1 cellular context compared by ENCODE assay signal in genomic region chr17:62109378-62109902, GRCh38.
A peak's percentile ranks its signal among the peaks of the same experiment; 100 is the strongest.
TF ChIP-seq lines count a peak whose summit lies in the region.

No MANE protein-coding gene starts in this region.

TF ChIP-seq in HepG2, 621 proteins besides CTCF, POLR2A, EP300 and RAD21 (continued from another document and continues in another):
- TF ChIP-seq, protein P1, sequence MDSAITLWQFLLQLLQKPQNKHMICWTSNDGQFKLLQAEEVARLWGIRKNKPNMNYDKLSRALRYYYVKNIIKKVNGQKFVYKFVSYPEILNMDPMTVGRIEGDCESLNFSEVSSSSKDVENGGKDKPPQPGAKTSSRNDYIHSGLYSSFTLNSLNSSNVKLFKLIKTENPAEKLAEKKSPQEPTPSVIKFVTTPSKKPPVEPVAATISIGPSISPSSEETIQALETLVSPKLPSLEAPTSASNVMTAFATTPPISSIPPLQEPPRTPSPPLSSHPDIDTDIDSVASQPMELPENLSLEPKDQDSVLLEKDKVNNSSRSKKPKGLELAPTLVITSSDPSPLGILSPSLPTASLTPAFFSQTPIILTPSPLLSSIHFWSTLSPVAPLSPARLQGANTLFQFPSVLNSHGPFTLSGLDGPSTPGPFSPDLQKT (CRISPR knock-in tag; IDR thresholded peaks at IDR 0.05; ENCODE audit: borderline replicate concordance), result no peak
- TF ChIP-seq, protein P2, sequence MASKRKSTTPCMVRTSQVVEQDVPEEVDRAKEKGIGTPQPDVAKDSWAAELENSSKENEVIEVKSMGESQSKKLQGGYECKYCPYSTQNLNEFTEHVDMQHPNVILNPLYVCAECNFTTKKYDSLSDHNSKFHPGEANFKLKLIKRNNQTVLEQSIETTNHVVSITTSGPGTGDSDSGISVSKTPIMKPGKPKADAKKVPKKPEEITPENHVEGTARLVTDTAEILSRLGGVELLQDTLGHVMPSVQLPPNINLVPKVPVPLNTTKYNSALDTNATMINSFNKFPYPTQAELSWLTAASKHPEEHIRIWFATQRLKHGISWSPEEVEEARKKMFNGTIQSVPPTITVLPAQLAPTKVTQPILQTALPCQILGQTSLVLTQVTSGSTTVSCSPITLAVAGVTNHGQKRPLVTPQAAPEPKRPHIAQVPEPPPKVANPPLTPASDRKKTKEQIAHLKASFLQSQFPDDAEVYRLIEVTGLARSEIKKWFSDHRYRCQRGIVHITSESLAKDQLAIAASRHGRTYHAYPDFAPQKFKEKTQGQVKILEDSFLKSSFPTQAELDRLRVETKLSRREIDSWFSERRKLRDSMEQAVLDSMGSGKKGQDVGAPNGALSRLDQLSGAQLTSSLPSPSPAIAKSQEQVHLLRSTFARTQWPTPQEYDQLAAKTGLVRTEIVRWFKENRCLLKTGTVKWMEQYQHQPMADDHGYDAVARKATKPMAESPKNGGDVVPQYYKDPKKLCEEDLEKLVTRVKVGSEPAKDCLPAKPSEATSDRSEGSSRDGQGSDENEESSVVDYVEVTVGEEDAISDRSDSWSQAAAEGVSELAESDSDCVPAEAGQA (IDR thresholded peaks at IDR 0.05; ENCODE audit: low read depth), result no peak
- TF ChIP-seq, protein P2 (CRISPR knock-in tag; IDR thresholded peaks at IDR 0.05; ENCODE audit: borderline replicate concordance), result no peak
- TF ChIP-seq ZSCAN9 (CRISPR knock-in tag; IDR thresholded peaks at IDR 0.05; ENCODE audit: borderline replicate concordance) (peak; percentile 92), THYN1 (CRISPR knock-in tag; IDR thresholded peaks at IDR 0.05; ENCODE audit: borderline replicate concordance, low read depth) (no peak), ZNF550 (CRISPR knock-in tag; IDR thresholded peaks at IDR 0.05; ENCODE audit: borderline replicate concordance) (no peak), ERF (CRISPR knock-in tag; IDR thresholded peaks at IDR 0.05) (peak; percentile 96), ZNF570 (CRISPR knock-in tag; IDR thresholded peaks at IDR 0.05; ENCODE audit: borderline replicate concordance) (no peak), MAFF (IDR thresholded peaks at IDR 0.05; ENCODE audit: low read depth, low read length) (no peak), CCDC6 (CRISPR knock-in tag; IDR thresholded peaks at IDR 0.05) (peak; percentile 53; the same call in 1 of the 2 replicates), PHF21A (CRISPR knock-in tag; IDR thresholded peaks at IDR 0.05) (peak; percentile 45; the same call in 1 of the 2 replicates), DNMT1 (CRISPR knock-in tag; IDR thresholded peaks at IDR 0.05) (0 out of 2 replicates have a peak, but pooled peaks have one; percentile 56), PBX3 (CRISPR knock-in tag; IDR thresholded peaks at IDR 0.05; ENCODE audit: borderline replicate concordance) (no peak), ASH2L (IDR thresholded peaks at IDR 0.05; ENCODE audit: insufficient read length, low read depth, low read length) (no peak), SRSF1 (optimal IDR thresholded peaks at IDR 0.05; ENCODE audit: low read depth, low read length) (no peak), E2F2 (CRISPR knock-in tag; IDR thresholded peaks at IDR 0.05; ENCODE audit: borderline replicate concordance) (no peak), ZNF567 (CRISPR knock-in tag; IDR thresholded peaks at IDR 0.05; ENCODE audit: borderline replicate concordance) (peak; percentile 97), RNF2 (conservative IDR thresholded peaks at IDR 0.05; ENCODE audit: low read depth) (0 out of 2 replicates have a peak, but pooled peaks have one; percentile 48), HNF4G (IDR thresholded peaks at IDR 0.05; ENCODE audit: borderline replicate concordance, low read depth, low read length) (no peak), HNF4G (CRISPR knock-in tag; IDR thresholded peaks at IDR 0.05; ENCODE audit: borderline replicate concordance, low read depth) (peak; percentile 60; the same call in 1 of the 2 replicates), ZNF33A (CRISPR knock-in tag; IDR thresholded peaks at IDR 0.05; ENCODE audit: borderline replicate concordance) (no peak), HOXA9 (CRISPR knock-in tag; IDR thresholded peaks at IDR 0.05; ENCODE audit: borderline replicate concordance) (no peak), NFKBIZ (CRISPR knock-in tag; IDR thresholded peaks at IDR 0.05) (no peak), ZNF839 (CRISPR knock-in tag; IDR thresholded peaks at IDR 0.05; ENCODE audit: borderline replicate concordance) (no peak; the same call in 1 of the 2 replicates), NCOR1 (IDR thresholded peaks at IDR 0.05; ENCODE audit: borderline replicate concordance, low read length) (no peak), ZSCAN21 (CRISPR knock-in tag; IDR thresholded peaks at IDR 0.05; ENCODE audit: borderline replicate concordance) (peak; percentile 48; the same call in 1 of the 2 replicates), ZNF292 (CRISPR knock-in tag; IDR thresholded peaks at IDR 0.05; ENCODE audit: borderline replicate concordance, low read depth) (no peak; the same call in 1 of the 2 replicates), ZNF547 (CRISPR knock-in tag; IDR thresholded peaks at IDR 0.05) (no peak; the same call in 1 of the 2 replicates), PAX8 (CRISPR knock-in tag; IDR thresholded peaks at IDR 0.05; ENCODE audit: borderline replicate concordance) (no peak), ETV5 (CRISPR knock-in tag; IDR thresholded peaks at IDR 0.05; ENCODE audit: borderline replicate concordance) (peak; percentile 32; the same call in 1 of the 2 replicates), PLRG1 (conservative IDR thresholded peaks at IDR 0.05) (no peak), CHD2 (IDR thresholded peaks at IDR 0.05; ENCODE audit: low read depth, low read length) (no peak), KDM1A (CRISPR knock-in tag; IDR thresholded peaks at IDR 0.05) (no peak), ZFAT (CRISPR knock-in tag; conservative IDR thresholded peaks at IDR 0.05) (no peak), ZNF431 (CRISPR knock-in tag; IDR thresholded peaks at IDR 0.05; ENCODE audit: borderline replicate concordance, low read depth) (no peak), MEF2D (CRISPR knock-in tag; IDR thresholded peaks at IDR 0.05) (peak; percentile 74; the same call in 1 of the 2 replicates), NFIC (IDR thresholded peaks at IDR 0.05; ENCODE audit: low read length) (no peak), ZSCAN29 (CRISPR knock-in tag; conservative IDR thresholded peaks at IDR 0.05) (no peak)
- TF ChIP-seq, protein P3, sequence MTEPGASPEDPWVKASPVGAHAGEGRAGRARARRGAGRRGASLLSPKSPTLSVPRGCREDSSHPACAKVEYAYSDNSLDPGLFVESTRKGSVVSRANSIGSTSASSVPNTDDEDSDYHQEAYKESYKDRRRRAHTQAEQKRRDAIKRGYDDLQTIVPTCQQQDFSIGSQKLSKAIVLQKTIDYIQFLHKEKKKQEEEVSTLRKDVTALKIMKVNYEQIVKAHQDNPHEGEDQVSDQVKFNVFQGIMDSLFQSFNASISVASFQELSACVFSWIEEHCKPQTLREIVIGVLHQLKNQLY (CRISPR knock-in tag; IDR thresholded peaks at IDR 0.05), result peak; percentile 43; the same call in 1 of the 2 replicates
- TF ChIP-seq, protein P4, sequence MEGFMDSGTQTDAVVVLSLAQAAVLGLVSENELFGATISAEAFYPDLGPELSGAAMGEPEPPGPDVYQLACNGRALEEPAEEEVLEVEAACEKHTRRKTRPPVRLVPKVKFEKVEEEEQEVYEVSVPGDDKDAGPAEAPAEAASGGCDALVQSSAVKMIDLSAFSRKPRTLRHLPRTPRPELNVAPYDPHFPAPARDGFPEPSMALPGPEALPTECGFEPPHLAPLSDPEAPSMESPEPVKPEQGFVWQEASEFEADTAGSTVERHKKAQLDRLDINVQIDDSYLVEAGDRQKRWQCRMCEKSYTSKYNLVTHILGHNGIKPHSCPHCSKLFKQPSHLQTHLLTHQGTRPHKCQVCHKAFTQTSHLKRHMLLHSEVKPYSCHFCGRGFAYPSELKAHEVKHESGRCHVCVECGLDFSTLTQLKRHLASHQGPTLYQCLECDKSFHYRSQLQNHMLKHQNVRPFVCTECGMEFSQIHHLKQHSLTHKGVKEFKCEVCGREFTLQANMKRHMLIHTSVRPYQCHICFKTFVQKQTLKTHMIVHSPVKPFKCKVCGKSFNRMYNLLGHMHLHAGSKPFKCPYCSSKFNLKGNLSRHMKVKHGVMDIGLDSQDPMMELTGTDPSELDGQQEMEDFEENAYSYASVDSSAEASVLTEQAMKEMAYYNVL (CRISPR knock-in tag; IDR thresholded peaks at IDR 0.05; ENCODE audit: borderline replicate concordance), result peak; percentile 45; the same call in 1 of the 2 replicates
- TF ChIP-seq, protein P5, sequence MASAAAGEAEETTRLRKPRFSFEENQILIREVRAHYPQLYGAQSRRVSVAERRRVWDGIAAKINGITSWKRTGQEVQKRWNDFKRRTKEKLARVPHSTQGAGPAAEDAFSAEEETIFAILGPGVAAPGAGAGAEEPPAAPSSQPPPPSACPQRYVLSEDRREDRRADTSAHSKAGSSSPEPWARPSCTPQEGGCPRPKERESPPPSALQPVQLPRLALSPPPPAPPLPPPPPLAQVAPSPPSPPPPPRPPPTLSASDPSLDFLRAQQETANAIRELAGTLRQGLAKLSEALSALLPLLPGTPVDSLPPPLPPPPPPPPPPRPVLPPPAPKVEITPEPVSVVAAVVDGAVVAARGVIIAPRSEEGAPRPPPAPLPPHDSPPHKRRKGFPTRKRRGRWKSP (CRISPR knock-in tag; IDR thresholded peaks at IDR 0.05), result 0 out of 2 replicates have a peak, but pooled peaks have one; percentile 57
- TF ChIP-seq, protein P6, sequence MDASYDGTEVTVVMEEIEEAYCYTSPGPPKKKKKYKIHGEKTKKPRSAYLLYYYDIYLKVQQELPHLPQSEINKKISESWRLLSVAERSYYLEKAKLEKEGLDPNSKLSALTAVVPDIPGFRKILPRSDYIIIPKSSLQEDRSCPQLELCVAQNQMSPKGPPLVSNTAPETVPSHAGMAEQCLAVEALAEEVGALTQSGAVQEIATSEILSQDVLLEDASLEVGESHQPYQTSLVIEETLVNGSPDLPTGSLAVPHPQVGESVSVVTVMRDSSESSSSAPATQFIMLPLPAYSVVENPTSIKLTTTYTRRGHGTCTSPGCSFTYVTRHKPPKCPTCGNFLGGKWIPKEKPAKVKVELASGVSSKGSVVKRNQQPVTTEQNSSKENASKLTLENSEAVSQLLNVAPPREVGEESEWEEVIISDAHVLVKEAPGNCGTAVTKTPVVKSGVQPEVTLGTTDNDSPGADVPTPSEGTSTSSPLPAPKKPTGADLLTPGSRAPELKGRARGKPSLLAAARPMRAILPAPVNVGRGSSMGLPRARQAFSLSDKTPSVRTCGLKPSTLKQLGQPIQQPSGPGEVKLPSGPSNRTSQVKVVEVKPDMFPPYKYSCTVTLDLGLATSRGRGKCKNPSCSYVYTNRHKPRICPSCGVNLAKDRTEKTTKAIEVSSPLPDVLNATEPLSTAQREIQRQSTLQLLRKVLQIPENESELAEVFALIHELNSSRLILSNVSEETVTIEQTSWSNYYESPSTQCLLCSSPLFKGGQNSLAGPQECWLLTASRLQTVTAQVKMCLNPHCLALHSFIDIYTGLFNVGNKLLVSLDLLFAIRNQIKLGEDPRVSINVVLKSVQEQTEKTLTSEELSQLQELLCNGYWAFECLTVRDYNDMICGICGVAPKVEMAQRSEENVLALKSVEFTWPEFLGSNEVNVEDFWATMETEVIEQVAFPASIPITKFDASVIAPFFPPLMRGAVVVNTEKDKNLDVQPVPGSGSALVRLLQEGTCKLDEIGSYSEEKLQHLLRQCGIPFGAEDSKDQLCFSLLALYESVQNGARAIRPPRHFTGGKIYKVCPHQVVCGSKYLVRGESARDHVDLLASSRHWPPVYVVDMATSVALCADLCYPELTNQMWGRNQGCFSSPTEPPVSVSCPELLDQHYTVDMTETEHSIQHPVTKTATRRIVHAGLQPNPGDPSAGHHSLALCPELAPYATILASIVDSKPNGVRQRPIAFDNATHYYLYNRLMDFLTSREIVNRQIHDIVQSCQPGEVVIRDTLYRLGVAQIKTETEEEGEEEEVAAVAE (CRISPR knock-in tag; IDR thresholded peaks at IDR 0.05; ENCODE audit: borderline replicate concordance), result peak; percentile 81; the same call in 1 of the 2 replicates
- TF ChIP-seq, protein P7, sequence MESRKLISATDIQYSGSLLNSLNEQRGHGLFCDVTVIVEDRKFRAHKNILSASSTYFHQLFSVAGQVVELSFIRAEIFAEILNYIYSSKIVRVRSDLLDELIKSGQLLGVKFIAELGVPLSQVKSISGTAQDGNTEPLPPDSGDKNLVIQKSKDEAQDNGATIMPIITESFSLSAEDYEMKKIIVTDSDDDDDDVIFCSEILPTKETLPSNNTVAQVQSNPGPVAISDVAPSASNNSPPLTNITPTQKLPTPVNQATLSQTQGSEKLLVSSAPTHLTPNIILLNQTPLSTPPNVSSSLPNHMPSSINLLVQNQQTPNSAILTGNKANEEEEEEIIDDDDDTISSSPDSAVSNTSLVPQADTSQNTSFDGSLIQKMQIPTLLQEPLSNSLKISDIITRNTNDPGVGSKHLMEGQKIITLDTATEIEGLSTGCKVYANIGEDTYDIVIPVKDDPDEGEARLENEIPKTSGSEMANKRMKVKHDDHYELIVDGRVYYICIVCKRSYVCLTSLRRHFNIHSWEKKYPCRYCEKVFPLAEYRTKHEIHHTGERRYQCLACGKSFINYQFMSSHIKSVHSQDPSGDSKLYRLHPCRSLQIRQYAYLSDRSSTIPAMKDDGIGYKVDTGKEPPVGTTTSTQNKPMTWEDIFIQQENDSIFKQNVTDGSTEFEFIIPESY (CRISPR knock-in tag; IDR thresholded peaks at IDR 0.05), result peak; percentile 76
